11 cellular contexts compared by ENCODE assay signal in genomic region chr9:120893917-120894316, GRCh38. TPM values are rescaled to one million over a fixed set of nuclear protein-coding genes. Genes with fewer than 3 reads are reported as not detected.
DNase-seq lines count a peak whose midpoint lies in the region; ATAC-seq and TF ChIP-seq lines count a peak whose summit lies in the region.
"Had no signal": no experiment of that assay in that cellular context is flagged by ENCODE, and none has a peak within 500 bp of the region (broad histone marks: within the 10 kb centered on the region; RNA-seq: fewer than 3 reads in every experiment).

No MANE protein-coding gene starts in this region.

- H3K27me3 Mint-ChIP-seq in activated T-cell treated with anti-CD3 and anti-CD28 coated beads, Interleukin-2, amount 50 U/mL, for 72 hours (ENCODE audit: low read depth) = no peaks in the 10 kb centered on the region
- H3K27me3 Mint-ChIP-seq in activated B cell treated with CpG ODN at 0.5 μM for 24 hours = no peaks in the 10 kb centered on the region

- H3K9me3 ChIP-seq in gastroesophageal sphincter = no peaks in the 10 kb centered on the region
- H3K9me3 ChIP-seq in thymus (ENCODE audit: control insufficient read depth) = no peaks in the 10 kb centered on the region
- H3K9me3 ChIP-seq: mucosa of descending colon had no signal

- TF ChIP-seq POLR2A in gastroesophageal sphincter (IDR thresholded peaks at IDR 0.05) = no peak

- intact Hi-C loops in activated B cell treated with CpG ODN at 0.5 μM for 24 hours (cut with micrococcal nuclease) = no loop called here

- 97% methylated on average over 5 of the region's 9 CpGs; no CpG with 5 or more reads in 1 of the 2 donors for WGBS in gastroesophageal sphincter (ENCODE audit: low coverage in 1 of 2), 2 donors
- 97% methylated on average over 9 of the region's 9 CpGs for WGBS in thymus

- no peak for DNase-seq in activated T-cell treated with anti-CD3 and anti-CD28 coated beads, Interleukin-2, amount 50 U/mL, for 72 hours
- DNase-seq in activated T-cell treated with anti-CD3 and anti-CD28 coated beads for 4 hours = no peak
- DNase-seq in activated B cell treated with CpG ODN at 0.5 μM for 24 hours = no peak
- DNase-seq in GM10248 (ENCODE audit: extremely low spot score) = no peak
- DNase-seq in NCI-H1436 (lab: John Stamatoyannopoulos, UW) = no peak
- DNase-seq in NCI-H1436 treated with DMSO at 0.1 percent for 48 hours (lab: John Stamatoyannopoulos, UW) = no peak
- DNase-seq: mucosa of descending colon, NCI-H187 treated with DMSO at 0.1 percent for 48 hours, PC-3 had no signal

- TF ChIP-seq CTCF in activated B cell treated with CpG ODN at 0.5 μM for 24 hours (IDR thresholded peaks at IDR 0.05) (no peak), gastroesophageal sphincter (IDR thresholded peaks at IDR 0.05) (no peak), GM10248 (IDR thresholded peaks at IDR 0.05; ENCODE audit: control extremely low read depth, extremely low read depth, low read depth, missing control alignments) (no peak)

- peak overlapping the region; percentile 31 to 90 (median 83) for H3K27ac ChIP-seq in gastroesophageal sphincter
- peak overlapping the region; percentile 58 for H3K27ac ChIP-seq in thymus (ENCODE audit: low read depth)

- POLR2A ChIA-PET in activated B cell treated with CpG ODN at 0.5 μM for 24 hours (lab: Charles Lee) (interaction anchor here (0.7 to 12.1 kb wide), 8 partner anchors 9 to 50 kb away, joined by 3 to 179 read pairs (median 20); partner anchors contain the start of genes PHF19 and TRAF1), GM10248 (lab: Yijun Ruan, JAX) (interaction anchor here (0.5 to 2.0 kb wide), 3 partner anchors 11 to 282 kb away, joined by 3 to 8 read pairs (median 5); no protein-coding TSS in a partner anchor)

- peaks cover 0 to 78% (median 8%) of the 10 kb centered on the region in 3 donors for H3K4me1 ChIP-seq in gastroesophageal sphincter
- peaks cover 58% of the 10 kb centered on the region for H3K4me1 ChIP-seq in thymus (ENCODE audit: control insufficient read depth, insufficient read depth, low read length)

- H3K27ac Mint-ChIP-seq in activated T-cell treated with anti-CD3 and anti-CD28 coated beads, Interleukin-2, amount 50 U/mL, for 72 hours = peak overlapping the region; percentile 100
- peak overlapping the region; percentile 18 for H3K27ac Mint-ChIP-seq in activated B cell treated with CpG ODN at 0.5 μM for 24 hours

- TF ChIP-seq EP300 in gastroesophageal sphincter (IDR thresholded peaks at IDR 0.05) = no peak

- no peak for ATAC-seq in activated T-cell treated with anti-CD3 and anti-CD28 coated beads, Interleukin-2, amount 50 U/mL, for 72 hours (replicated peaks in 1 of 2)
- ATAC-seq in activated B cell treated with CpG ODN at 0.5 μM for 24 hours (ENCODE audit: low read depth) (no peak), gastroesophageal sphincter (no peak)
- ATAC-seq: PC-3 had no signal

- H3K36me3 Mint-ChIP-seq in activated T-cell treated with anti-CD3 and anti-CD28 coated beads, Interleukin-2, amount 50 U/mL, for 72 hours (ENCODE audit: insufficient read depth in 2 of 2) = peaks cover 2% of the 10 kb centered on the region in 2 donors
- no peaks in the 10 kb centered on the region for H3K36me3 Mint-ChIP-seq in activated B cell treated with CpG ODN at 0.5 μM for 24 hours (ENCODE audit: low read depth)

- no peaks in the 10 kb centered on the region for H3K36me3 ChIP-seq in gastroesophageal sphincter
- no peaks in the 10 kb centered on the region for H3K36me3 ChIP-seq in thymus (ENCODE audit: control insufficient read depth, insufficient read depth)

- H3K4me1 Mint-ChIP-seq in activated T-cell treated with anti-CD3 and anti-CD28 coated beads, Interleukin-2, amount 50 U/mL, for 72 hours (ENCODE audit: low read depth) = peaks cover 93% of the 10 kb centered on the region
- peaks cover 58% of the 10 kb centered on the region for H3K4me1 Mint-ChIP-seq in activated B cell treated with CpG ODN at 0.5 μM for 24 hours

- CTCF ChIA-PET in activated B cell treated with CpG ODN at 0.5 μM for 24 hours (lab: Charles Lee) (interaction anchor here (0.8 kb wide), 1 partner anchor 10 kb away, joined by 3 read pairs; no protein-coding TSS in a partner anchor), GM10248 (lab: Yijun Ruan, JAX) (interaction anchor here (1.0 kb wide), 2 partner anchors 10 to 13 kb away, joined by 3 read pairs; no protein-coding TSS in a partner anchor)

- H3K4me3 Mint-ChIP-seq in activated T-cell treated with anti-CD3 and anti-CD28 coated beads, Interleukin-2, amount 50 U/mL, for 72 hours = peak overlapping the region; percentile 75 to 76
- H3K4me3 Mint-ChIP-seq in activated B cell treated with CpG ODN at 0.5 μM for 24 hours = no peak overlapping the region

- peak overlapping the region in 1 of 2 donors; percentile 50 for H3K4me3 ChIP-seq in gastroesophageal sphincter
- no peak overlapping the region for H3K4me3 ChIP-seq in thymus (ENCODE audit: low read length)
- H3K4me3 ChIP-seq: mucosa of descending colon had no signal

- no peaks in the 10 kb centered on the region for H3K27me3 ChIP-seq in gastroesophageal sphincter
- no peaks in the 10 kb centered on the region for H3K27me3 ChIP-seq in thymus (ENCODE audit: control insufficient read depth, insufficient read depth)

- no peaks in the 10 kb centered on the region for H3K9me3 Mint-ChIP-seq in activated T-cell treated with anti-CD3 and anti-CD28 coated beads, Interleukin-2, amount 50 U/mL, for 72 hours
- H3K9me3 Mint-ChIP-seq in activated B cell treated with CpG ODN at 0.5 μM for 24 hours = no peaks in the 10 kb centered on the region

RNA-seq across cellular contexts. Expression of gene PHF19, which starts 16.9 kb away (rescaled TPM):
- total RNA-seq in activated T-cell treated with anti-CD3 and anti-CD28 coated beads, Interleukin-2, amount 50 U/mL, for 72 hours = 100 to 1,000 TPM; 166 to 222 TPM
- total RNA-seq in activated B cell treated with CpG ODN at 0.5 μM for 24 hours = 50.2 and 55.3 TPM in 2 replicates
- total RNA-seq in gastroesophageal sphincter = 10 to 100 TPM; 27.0 to 82.5 (median 54.3) TPM
- polyA plus RNA-seq in thymus = 32.6 TPM

RNA-seq across cellular contexts. Expression of gene TRAF1, which starts 32.7 kb away (rescaled TPM):
- 100 to 1,000 TPM in 1 of 2 donors, 10 to 100 TPM in 1; 91.6 to 101 TPM for total RNA-seq in activated T-cell treated with anti-CD3 and anti-CD28 coated beads, Interleukin-2, amount 50 U/mL, for 72 hours
- total RNA-seq in activated B cell treated with CpG ODN at 0.5 μM for 24 hours (115 and 130 TPM in 2 replicates), gastroesophageal sphincter (10 to 100 TPM in 1 of 4 donors, 1 to 10 TPM in 3; 1.2 to 14.3 (median 7.1) TPM)
- 21.7 TPM for polyA plus RNA-seq in thymus

RNA-seq across cellular contexts. Expression of gene PSMD5, which starts 51.2 kb away (rescaled TPM):
- 10 to 100 TPM; 48.6 to 59.0 TPM for total RNA-seq in activated T-cell treated with anti-CD3 and anti-CD28 coated beads, Interleukin-2, amount 50 U/mL, for 72 hours
- 34.8 and 38.9 TPM in 2 replicates for total RNA-seq in activated B cell treated with CpG ODN at 0.5 μM for 24 hours
- 10 to 100 TPM; 26.8 to 42.8 (median 33.2) TPM for total RNA-seq in gastroesophageal sphincter
- 24.2 TPM for polyA plus RNA-seq in thymus
